In genomic region chr6:35439308-35439707, GRCh38 we compare ENCODE assay signal across 23 cellular contexts.
"Had no signal": no experiment of that assay in that cellular context is flagged by ENCODE, and none has a peak within 500 bp of the region (broad histone marks: within the 10 kb centered on the region; RNA-seq: fewer than 3 reads in every experiment).

No MANE protein-coding gene starts in this region.

- H3K36me3 ChIP-seq: cardiac muscle cell, left lung, prostate gland, spleen, thyroid gland, upper lobe of right lung had no signal

- H3K27ac Mint-ChIP-seq: activated naive CD4-positive, alpha-beta T cell treated with anti-CD3 and anti-CD28 coated beads for 36 hours; activated T-cell treated with anti-CD3 and anti-CD28 coated beads, Interleukin-2, amount 50 U/mL, for 24 hours; mesothelial cell of epicardium; stimulated activated naive CD8-positive, alpha-beta T cell treated with anti-CD3 and anti-CD28 coated beads, Interleukin-15, Interleukin-2, amounts not matched to agents 100 ng/mL and 50 ng/mL, for 24 hours had no signal

- H3K9me3 ChIP-seq: body of pancreas, left lung, prostate gland, spleen, thyroid gland, upper lobe of right lung had no signal

- H3K27me3 ChIP-seq: body of pancreas, cardiac muscle cell, foreskin keratinocyte, left lung, spleen, thyroid gland, upper lobe of right lung had no signal

- H3K4me1 ChIP-seq: body of pancreas, left lung, prostate gland, spleen, upper lobe of right lung had no signal

- DNase-seq: activated CD4-positive, alpha-beta T cell treated with anti-CD3 and anti-CD28 coated beads for 1 hour; activated CD4-positive, alpha-beta T cell treated with anti-CD3 and anti-CD28 coated beads, Interleukin-2, amount 50 U/mL, for 1 hour; activated naive CD4-positive, alpha-beta T cell treated with anti-CD3 and anti-CD28 coated beads for 36 hours; activated T-cell treated with anti-CD3 and anti-CD28 coated beads, Interleukin-2, amount 50 U/mL, for 24 hours; anterior cingulate cortex; body of pancreas; effector CD4-positive, alpha-beta T cell; foreskin keratinocyte; kidney glomerular epithelial cell; left lung; naive thymus-derived CD8-positive, alpha-beta T cell; spleen; stimulated activated CD4-positive, alpha-beta T cell treated with anti-CD3 and anti-CD28 coated beads, Interleukin-4, amount 100 ng/mL, for 24 hours; substantia nigra; SW 1271; T-helper 2 cell; thyroid gland; upper lobe of right lung had no signal

- H3K27ac ChIP-seq: body of pancreas, cardiac muscle cell, foreskin keratinocyte, left lung, prostate gland, spleen, thyroid gland, upper lobe of right lung, VCaP had no signal

- H3K4me3 ChIP-seq: body of pancreas, cardiac muscle cell, left lung, prostate gland, spleen, thyroid gland, upper lobe of right lung had no signal

- H3K9me3 Mint-ChIP-seq: activated naive CD4-positive, alpha-beta T cell treated with anti-CD3 and anti-CD28 coated beads for 36 hours; activated T-cell treated with anti-CD3 and anti-CD28 coated beads, Interleukin-2, amount 50 U/mL, for 24 hours; mesothelial cell of epicardium; naive thymus-derived CD8-positive, alpha-beta T cell; stimulated activated naive CD8-positive, alpha-beta T cell treated with anti-CD3 and anti-CD28 coated beads, Interleukin-15, Interleukin-2, amounts not matched to agents 100 ng/mL and 50 ng/mL, for 24 hours had no signal

- H3K4me3 Mint-ChIP-seq: activated naive CD4-positive, alpha-beta T cell treated with anti-CD3 and anti-CD28 coated beads for 36 hours; activated T-cell treated with anti-CD3 and anti-CD28 coated beads, Interleukin-2, amount 50 U/mL, for 24 hours; mesothelial cell of epicardium; naive thymus-derived CD8-positive, alpha-beta T cell; stimulated activated naive CD8-positive, alpha-beta T cell treated with anti-CD3 and anti-CD28 coated beads, Interleukin-15, Interleukin-2, amounts not matched to agents 100 ng/mL and 50 ng/mL, for 24 hours had no signal

- H3K36me3 Mint-ChIP-seq: mesothelial cell of epicardium; naive thymus-derived CD8-positive, alpha-beta T cell had no signal

- H3K4me1 Mint-ChIP-seq: mesothelial cell of epicardium; naive thymus-derived CD8-positive, alpha-beta T cell had no signal

- ATAC-seq: body of pancreas; foreskin keratinocyte; left lung; naive thymus-derived CD8-positive, alpha-beta T cell; upper lobe of right lung had no signal

- H3K27me3 Mint-ChIP-seq: activated T-cell treated with anti-CD3 and anti-CD28 coated beads, Interleukin-2, amount 50 U/mL, for 24 hours; naive thymus-derived CD8-positive, alpha-beta T cell; stimulated activated naive CD8-positive, alpha-beta T cell treated with anti-CD3 and anti-CD28 coated beads, Interleukin-15, Interleukin-2, amounts not matched to agents 100 ng/mL and 50 ng/mL, for 24 hours had no signal
